ENCODE assay signal across 18 cellular contexts in the genomic region with DNA sequence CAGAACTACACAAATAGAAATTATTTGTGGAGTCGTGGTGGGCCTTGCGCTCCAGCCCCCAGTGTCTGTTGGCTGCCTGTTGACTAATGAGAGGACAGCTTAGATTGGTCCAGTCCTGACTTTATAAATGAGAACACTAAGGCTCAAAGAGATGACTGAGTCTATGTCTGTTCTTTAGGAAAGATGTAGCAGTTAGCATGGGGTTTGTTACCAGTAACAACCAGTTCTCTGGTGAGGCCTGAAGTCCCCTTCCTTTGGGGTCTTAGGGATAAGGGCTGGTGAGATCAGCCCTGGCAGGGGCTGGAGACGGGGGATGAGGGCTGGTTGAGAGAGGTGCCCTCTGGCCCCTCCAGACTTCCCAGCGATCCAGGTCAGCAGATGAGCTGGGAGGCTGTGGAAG. TPM values are rescaled to one million over a fixed set of nuclear protein-coding genes. Genes with fewer than 3 reads are reported as not detected.
A peak's percentile ranks its signal among the peaks of the same experiment; 100 is the strongest.
DNase-seq lines count a peak whose midpoint lies in the region; ATAC-seq, FAIRE-seq and TF ChIP-seq lines count a peak whose summit lies in the region.
"Had no signal": no experiment of that assay in that cellular context is flagged by ENCODE, and none has a peak within 500 bp of the region (broad histone marks: within the 10 kb centered on the region; RNA-seq: fewer than 3 reads in every experiment).

No MANE protein-coding gene starts in this region.

- H3K9me3 ChIP-seq in A549 (no peaks in the 10 kb centered on the region), body of pancreas (no peaks in the 10 kb centered on the region)
- no peaks in the 10 kb centered on the region for H3K9me3 ChIP-seq in CD8-positive, alpha-beta memory T cell (ENCODE audit: low read length)

- H3K27ac Mint-ChIP-seq in CD8-positive, alpha-beta memory T cell, result peak overlapping the region in 6 of 8 donors; percentile 48 to 92 (median 73)
- H3K27ac Mint-ChIP-seq in nephron progenitor cell, result peak overlapping the region; percentile 46

- peak overlapping the region; percentile 29; the same call in 2 of the 3 replicates for H3K4me2 ChIP-seq in A549

- no peak for TF ChIP-seq CTCF in A549 (IDR thresholded peaks at IDR 0.05)
- TF ChIP-seq CTCF in body of pancreas (IDR thresholded peaks at IDR 0.05), result no peak
- no peak for TF ChIP-seq CTCF in nephron progenitor cell (IDR thresholded peaks at IDR 0.05)

- DNase-seq in A549 (ENCODE audit: low read depth in 1 of 2, low spot score in 1 of 2) (no peak), body of pancreas (no peak), nephron progenitor cell (no peak), nucleus accumbens (lab: John Stamatoyannopoulos, UW) (no peak), COR-L47 (lab: John Stamatoyannopoulos, UW) (no peak), DMS53 treated with DMSO at 0.1 percent for 48 hours (lab: John Stamatoyannopoulos, UW; ENCODE audit: unreplicated experiment) (no peak), AG08395 (ENCODE audit: low spot score) (no peak)
- DNase-seq in CD8-positive, alpha-beta memory T cell, result no peak
- DNase-seq: activated effector memory CD4-positive, alpha-beta T cell treated with Interleukin-2 at 50 U/mL for 16 hours; CD4-positive, CD25-positive, alpha-beta regulatory T cell; foreskin keratinocyte; KBM-7; NCI-H1930; stimulated activated CD8-positive, alpha-beta memory T cell treated with anti-CD3 and anti-CD28 coated beads, Interleukin-4, amount 100 ng/mL, for 48 hours had no signal

- H3K27ac ChIP-seq in A549, result peak overlapping the region; percentile 72 to 84; a peak in 5 of 6 replicates
- H3K27ac ChIP-seq in CD8-positive, alpha-beta memory T cell (ENCODE audit: low read depth, low read length), result no peak overlapping the region
- peak overlapping the region in 3 of 4 donors; percentile 39 to 75 (median 58) for H3K27ac ChIP-seq in body of pancreas
- H3K27ac ChIP-seq: foreskin keratinocyte, SK-N-MC had no signal

- H3K4me3 ChIP-seq in A549 (no peak overlapping the region), body of pancreas (no peak overlapping the region)
- H3K4me3 ChIP-seq in CD8-positive, alpha-beta memory T cell (ENCODE audit: low read length), result no peak overlapping the region
- H3K4me3 ChIP-seq: SK-N-MC had no signal

- H3K36me3 ChIP-seq in CD8-positive, alpha-beta memory T cell (ENCODE audit: insufficient read depth, low read length), result peaks cover 28% of the 10 kb centered on the region
- H3K36me3 ChIP-seq in body of pancreas (replicated peaks in 1 of 2; ENCODE audit: insufficient read depth in 1 of 2, low read depth in 2 of 2), result peaks cover 4 to 11% of the 10 kb centered on the region in 2 donors

- no peaks in the 10 kb centered on the region for H3K27me3 Mint-ChIP-seq in CD8-positive, alpha-beta memory T cell
- H3K27me3 Mint-ChIP-seq in nephron progenitor cell (ENCODE audit: low read depth, poor library complexity), result peaks cover 3% of the 10 kb centered on the region
- H3K27me3 Mint-ChIP-seq: CD4-positive, CD25-positive, alpha-beta regulatory T cell had no signal

- no peaks in the 10 kb centered on the region for H3K27me3 ChIP-seq in CD8-positive, alpha-beta memory T cell (ENCODE audit: insufficient read depth, low read length, poor library complexity, severe bottlenecking)
- H3K27me3 ChIP-seq in body of pancreas, result no peaks in the 10 kb centered on the region
- H3K27me3 ChIP-seq: foreskin keratinocyte had no signal

- TF ChIP-seq EP300 in A549 (IDR thresholded peaks at IDR 0.05), result no peak

- TF ChIP-seq RAD21 in A549 (conservative IDR thresholded peaks at IDR 0.05 in 1 of 2, IDR thresholded peaks at IDR 0.05 in 1 of 2), result no peak

- intact Hi-C loops in body of pancreas (cut with DNase I), result no loop called here

- POLR2A ChIA-PET in A549 (lab: Yijun Ruan, JAX), result interaction anchor here (0.6 kb wide), 1 partner anchor 188 kb away, joined by 6 read pairs; no protein-coding TSS in a partner anchor
- POLR2A ChIA-PET in CD8-positive, alpha-beta memory T cell (lab: Charles Lee), result no interaction called here

- ATAC-seq in A549 (0 out of 6 replicates have a peak, but pooled peaks of 1 of the 2 experiments have one; percentile 8), body of pancreas (no peak)

- FAIRE-seq in A549 (lab: Jason Lieb, UNC), result no peak
- FAIRE-seq: colon, kidney had no signal

- H3K4me1 Mint-ChIP-seq in CD8-positive, alpha-beta memory T cell, result peaks cover 5 to 7% (median 6%) of the 10 kb centered on the region in 3 donors
- peaks cover 36% of the 10 kb centered on the region for H3K4me1 Mint-ChIP-seq in nephron progenitor cell
- H3K4me1 Mint-ChIP-seq: neural crest cell had no signal

- TF ChIP-seq POLR2A in A549 (IDR thresholded peaks at IDR 0.05; ENCODE audit: low read length) (no peak), body of pancreas (IDR thresholded peaks at IDR 0.05) (no peak)

- H3K9me3 Mint-ChIP-seq in CD8-positive, alpha-beta memory T cell, result no peaks in the 10 kb centered on the region
- H3K9me3 Mint-ChIP-seq in nephron progenitor cell, result no peaks in the 10 kb centered on the region
- H3K9me3 Mint-ChIP-seq: CD4-positive, CD25-positive, alpha-beta regulatory T cell; neural crest cell had no signal

- peaks cover 0 to 80% (median 9%) of the 10 kb centered on the region in 3 donors for H3K36me3 Mint-ChIP-seq in CD8-positive, alpha-beta memory T cell
- peaks cover 44% of the 10 kb centered on the region for H3K36me3 Mint-ChIP-seq in nephron progenitor cell (ENCODE audit: low read depth)

- no peak overlapping the region for H3K4me3 Mint-ChIP-seq in CD8-positive, alpha-beta memory T cell
- peak overlapping the region; percentile 35 for H3K4me3 Mint-ChIP-seq in nephron progenitor cell
- H3K4me3 Mint-ChIP-seq: CD4-positive, CD25-positive, alpha-beta regulatory T cell; neural crest cell had no signal

- WGBS in A549 (ENCODE audit: missing lambda C conversion rate), result 90% methylated on average over 4 of the region's 4 CpGs
- 66 to 75% methylated on average over 4 of the region's 4 CpGs for WGBS in body of pancreas, 2 donors

- H3K4me1 ChIP-seq in A549 (peaks cover 32% of the 10 kb centered on the region), body of pancreas (peaks cover 28% of the 10 kb centered on the region)
- no peaks in the 10 kb centered on the region for H3K4me1 ChIP-seq in CD8-positive, alpha-beta memory T cell (ENCODE audit: insufficient read depth, low read length)
- H3K4me1 ChIP-seq: foreskin keratinocyte had no signal

- CTCF ChIA-PET in A549 (lab: Yijun Ruan, JAX), result interaction anchor here (1.0 to 4.6 kb wide), 6 partner anchors 12 to 559 kb away, joined by 3 to 17 read pairs (median 4); no protein-coding TSS in a partner anchor
- CTCF ChIA-PET in CD8-positive, alpha-beta memory T cell (lab: Charles Lee), result interaction anchor here (1.8 kb wide), 1 partner anchor 11 kb away, joined by 5 read pairs; no protein-coding TSS in a partner anchor

TF ChIP-seq in A549, 52 proteins besides CTCF, POLR2A, EP300 and RAD21:
- TF ChIP-seq, protein P1, sequence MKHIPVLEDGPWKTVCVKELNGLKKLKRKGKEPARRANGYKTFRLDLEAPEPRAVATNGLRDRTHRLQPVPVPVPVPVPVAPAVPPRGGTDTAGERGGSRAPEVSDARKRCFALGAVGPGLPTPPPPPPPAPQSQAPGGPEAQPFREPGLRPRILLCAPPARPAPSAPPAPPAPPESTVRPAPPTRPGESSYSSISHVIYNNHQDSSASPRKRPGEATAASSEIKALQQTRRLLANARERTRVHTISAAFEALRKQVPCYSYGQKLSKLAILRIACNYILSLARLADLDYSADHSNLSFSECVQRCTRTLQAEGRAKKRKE (CRISPR knock-in tag; IDR thresholded peaks at IDR 0.05; ENCODE audit: low read depth), result no peak
- TF ChIP-seq ZSCAN20 (CRISPR knock-in tag; IDR thresholded peaks at IDR 0.05), result no peak
- no peak for TF ChIP-seq CBX8 (IDR thresholded peaks at IDR 0.05)
- no peak for TF ChIP-seq RARB (CRISPR knock-in tag; IDR thresholded peaks at IDR 0.05)
- TF ChIP-seq CBX2 (IDR thresholded peaks at IDR 0.05; ENCODE audit: borderline replicate concordance, low read depth), result no peak
- no peak for TF ChIP-seq JUNB (IDR thresholded peaks at IDR 0.05)
- TF ChIP-seq NFE2L2 (conservative IDR thresholded peaks at IDR 0.05; ENCODE audit: low read length), result no peak
- TF ChIP-seq JUN (IDR thresholded peaks at IDR 0.05), result no peak
- TF ChIP-seq HDAC2 (IDR thresholded peaks at IDR 0.05), result no peak
- no peak for TF ChIP-seq MYC (IDR thresholded peaks at IDR 0.05; ENCODE audit: borderline replicate concordance, low read length)
- TF ChIP-seq ESRRA (IDR thresholded peaks at IDR 0.05; ENCODE audit: borderline replicate concordance, low read length), result no peak
- no peak for TF ChIP-seq ZNF302 (CRISPR knock-in tag; IDR thresholded peaks at IDR 0.05)
- TF ChIP-seq CHD2 (IDR thresholded peaks at IDR 0.05; ENCODE audit: low read length, partially characterized antibody), result no peak

RNA-seq across cellular contexts. Expression of gene TOR3A, which starts 9.1 kb away (rescaled TPM):
- 30.7 and 41.0 TPM in 2 replicates for polyA plus RNA-seq in A549 (2011; rRNA removed)
- 71.2 and 88.6 TPM in 2 replicates for polyA plus RNA-seq in A549 (2012; cell fraction: cytosol; rRNA removed)
- 94.6 and 102 TPM in 2 replicates for polyA plus RNA-seq in A549 (2012; cell fraction: nucleus; rRNA removed)
- polyA plus RNA-seq in A549 (2017; fragmentation: RNase III; extraction: RNeasy Plus Mini Kit Qiagen cat#74134 plus additional on column Dnase treatment), result 44.5 to 48.9 TPM (median 46.4 TPM) in 3 replicates
- 52.5 and 62.9 TPM in 2 replicates for polyA minus RNA-seq in A549 (2011; rRNA and poly(A)+ RNA removed)
- 10 to 100 TPM; 48.5 to 54.6 TPM for total RNA-seq in CD8-positive, alpha-beta memory T cell
- 43.8 TPM for polyA plus RNA-seq in CD8-positive, alpha-beta memory T cell
- 10 to 100 TPM; 23.1 to 27.7 TPM for total RNA-seq in body of pancreas
